ENCODE assay signal across 20 cellular contexts in genomic region chr1:211267204-211267857, GRCh38.
"Had no signal": no experiment of that assay in that cellular context is flagged by ENCODE, and none has a peak within 500 bp of the region (broad histone marks: within the 10 kb centered on the region; RNA-seq: fewer than 3 reads in every experiment).

No MANE protein-coding gene starts in this region.

- H3K9me3 Mint-ChIP-seq: activated CD4-positive, alpha-beta memory T cell treated with anti-CD3 and anti-CD28 coated beads, Interleukin-2, amount 10 ng/mL, durations not matched to agents 7 days and 5 days; activated CD4-positive, alpha-beta T cell treated with anti-CD3 and anti-CD28 coated beads, Interleukin-2, amount 10 ng/mL, durations not matched to agents 24 days and 14 days; activated naive CD4-positive, alpha-beta T cell treated with anti-CD3 and anti-CD28 coated beads for 36 hours; activated T-cell treated with anti-CD3 and anti-CD28 coated beads, Interleukin-2, amount 50 U/mL, for 72 hours; natural killer cell treated with Interleukin-12 subunit alpha and Interleukin-12 subunit beta and Interleukin-15 and Interleukin-18, amount 100 ng/mL, for 72 hours had no signal

- ATAC-seq: activated CD4-positive, CD25-positive, alpha-beta regulatory T cell treated with anti-CD3 and anti-CD28 coated beads, Interleukin-2, amount 50 U/mL, for 24 hours; activated T-cell treated with anti-CD3 and anti-CD28 coated beads, Interleukin-2, amount 50 U/mL, for 72 hours; gastrocnemius medialis; left ventricle myocardium superior; natural killer cell treated with Interleukin-12 subunit alpha and Interleukin-12 subunit beta and Interleukin-15 and Interleukin-18, amount 100 ng/mL, for 72 hours; pancreas; psoas muscle; stimulated activated naive CD8-positive, alpha-beta T cell treated with anti-CD3 and anti-CD28 coated beads, Interleukin-15, Interleukin-2, amounts not matched to agents 100 U/mL and 50 U/mL, for 24 hours had no signal

- H3K27ac ChIP-seq: coronary artery, esophagus squamous epithelium, pancreas, psoas muscle, right atrium auricular region, upper lobe of left lung had no signal

- H3K27me3 Mint-ChIP-seq: activated CD4-positive, alpha-beta memory T cell treated with anti-CD3 and anti-CD28 coated beads, Interleukin-2, amount 10 ng/mL, durations not matched to agents 7 days and 5 days; activated CD4-positive, alpha-beta T cell treated with anti-CD3 and anti-CD28 coated beads, Interleukin-2, amount 10 ng/mL, durations not matched to agents 24 days and 14 days; natural killer cell treated with Interleukin-12 subunit alpha and Interleukin-12 subunit beta and Interleukin-15 and Interleukin-18, amount 100 ng/mL, for 72 hours had no signal

- H3K4me1 ChIP-seq: psoas muscle, right atrium auricular region, upper lobe of left lung had no signal

- H3K36me3 Mint-ChIP-seq: natural killer cell treated with Interleukin-12 subunit alpha and Interleukin-12 subunit beta and Interleukin-15 and Interleukin-18, amount 100 ng/mL, for 72 hours had no signal

- H3K9me3 ChIP-seq: esophagus squamous epithelium, gastrocnemius medialis, pancreas, psoas muscle, right atrium auricular region, upper lobe of left lung had no signal

- H3K27me3 ChIP-seq: esophagus squamous epithelium, gastrocnemius medialis, right atrium auricular region, upper lobe of left lung had no signal

- H3K4me3 Mint-ChIP-seq: activated CD4-positive, alpha-beta memory T cell treated with anti-CD3 and anti-CD28 coated beads, Interleukin-2, amount 10 ng/mL, durations not matched to agents 7 days and 5 days; activated CD4-positive, alpha-beta T cell treated with anti-CD3 and anti-CD28 coated beads, Interleukin-2, amount 10 ng/mL, durations not matched to agents 24 days and 14 days; activated naive CD4-positive, alpha-beta T cell treated with anti-CD3 and anti-CD28 coated beads for 36 hours; activated T-cell treated with anti-CD3 and anti-CD28 coated beads, Interleukin-2, amount 50 U/mL, for 72 hours; natural killer cell treated with Interleukin-12 subunit alpha and Interleukin-12 subunit beta and Interleukin-15 and Interleukin-18, amount 100 ng/mL, for 72 hours had no signal

- DNase-seq: activated CD4-positive, alpha-beta memory T cell treated with anti-CD3 and anti-CD28 coated beads, Interleukin-2, amount 10 ng/mL, durations not matched to agents 7 days and 5 days; activated CD4-positive, alpha-beta T cell treated with anti-CD3 and anti-CD28 coated beads, Interleukin-2, amount 10 ng/mL, durations not matched to agents 24 days and 14 days; activated effector memory CD4-positive, alpha-beta T cell treated with Interleukin-2 at 50 U/mL for 16 hours; activated naive CD4-positive, alpha-beta T cell treated with anti-CD3 and anti-CD28 coated beads for 36 hours; activated T-cell treated with anti-CD3 and anti-CD28 coated beads, Interleukin-2, amount 50 U/mL, for 72 hours; amygdala; cerebellar nuclear complex; esophagus squamous epithelium; gastrocnemius medialis; hippocampal formation; left ventricle myocardium superior; pancreas; psoas muscle; stimulated activated CD4-positive, alpha-beta T cell treated with anti-CD3 and anti-CD28 coated beads, Interleukin-4, amount 100 ng/mL, for 24 hours; stimulated activated naive CD8-positive, alpha-beta T cell treated with anti-CD3 and anti-CD28 coated beads, Interleukin-15, Interleukin-2, amounts not matched to agents 100 U/mL and 50 U/mL, for 24 hours; upper lobe of left lung had no signal

- H3K4me3 ChIP-seq: coronary artery, esophagus squamous epithelium, gastrocnemius medialis, pancreas, psoas muscle, right atrium auricular region, upper lobe of left lung had no signal

- H3K27ac Mint-ChIP-seq: activated CD4-positive, alpha-beta memory T cell treated with anti-CD3 and anti-CD28 coated beads, Interleukin-2, amount 10 ng/mL, durations not matched to agents 7 days and 5 days; activated CD4-positive, alpha-beta T cell treated with anti-CD3 and anti-CD28 coated beads, Interleukin-2, amount 10 ng/mL, durations not matched to agents 24 days and 14 days; activated naive CD4-positive, alpha-beta T cell treated with anti-CD3 and anti-CD28 coated beads for 36 hours had no signal
